In the genomic region with DNA sequence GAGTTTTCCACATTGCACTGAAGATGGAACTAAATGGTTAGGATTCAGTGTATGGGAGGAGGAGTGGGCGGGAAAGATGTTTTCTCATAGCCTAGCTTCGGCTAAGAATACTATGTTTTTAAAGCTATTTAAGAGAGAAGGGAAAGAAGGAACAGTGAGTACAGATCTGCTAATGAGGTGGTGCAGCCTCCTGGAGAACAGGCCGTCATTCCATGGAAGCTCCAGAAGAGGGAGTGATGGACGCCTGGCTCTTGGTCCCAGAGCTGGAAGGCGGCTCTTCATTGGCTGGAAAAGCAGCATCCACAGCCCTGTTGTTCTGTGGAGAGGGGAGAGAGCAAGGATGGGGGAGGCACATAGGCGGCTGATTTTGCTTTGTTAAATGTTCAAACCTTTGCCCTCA, we compare ENCODE assay signal across 11 cellular contexts. TPM values are rescaled to one million over a fixed set of nuclear protein-coding genes. Genes with fewer than 3 reads are reported as not detected.
DNase-seq lines count a peak whose midpoint lies in the region; ATAC-seq, FAIRE-seq and TF ChIP-seq lines count a peak whose summit lies in the region.
"Had no signal": no experiment of that assay in that cellular context is flagged by ENCODE, and none has a peak within 500 bp of the region (broad histone marks: within the 10 kb centered on the region; RNA-seq: fewer than 3 reads in every experiment).

No MANE protein-coding gene starts in this region.

- no peak overlapping the region for H2AK5ac ChIP-seq in IMR-90 (ENCODE audit: low read depth, low read length)

- no peak overlapping the region for H3K4me2 ChIP-seq in A549
- H3K4me2 ChIP-seq in IMR-90 (ENCODE audit: low read depth, low read length) = no peak overlapping the region
- no peak overlapping the region for H3K4me2 ChIP-seq in PC-3 (ENCODE audit: low read length)

- peak in 1 of 2 experiments; percentile 43 for DNase-seq in A549 (ENCODE audit: low read depth in 1 of 2, low spot score in 1 of 2)
- DNase-seq in IMR-90 = no peak
- peak; percentile 63 for DNase-seq in dermis blood vessel endothelial cell
- peak in 1 of 2 donors; percentile 23 for DNase-seq in left colon
- DNase-seq in PC-3 = no peak
- DNase-seq in effector CD4-positive, alpha-beta T cell = no peak
- DNase-seq in NCI-H1436 treated with DMSO at 0.1 percent for 48 hours (lab: John Stamatoyannopoulos, UW) = no peak
- DNase-seq: activated CD4-positive, alpha-beta T cell treated with anti-CD3 and anti-CD28 coated beads for 1 hour; COR-L47; NCI-H524 had no signal

- CTCF ChIA-PET in A549 (lab: Yijun Ruan, JAX) = interaction anchor here (0.8 to 8.6 kb wide), 18 partner anchors 9 to 233 kb away, joined by 3 to 67 read pairs (median 4); no protein-coding TSS in a partner anchor
- CTCF ChIA-PET in IMR-90 (lab: Yijun Ruan, JAX) = interaction anchor here (0.7 to 1.0 kb wide), 2 partner anchors 10 to 26 kb away, joined by 3 read pairs; no protein-coding TSS in a partner anchor
- CTCF ChIA-PET in PC-3 (lab: Charles Lee) = no interaction called here

- no peak for TF ChIP-seq EP300 in A549 (IDR thresholded peaks at IDR 0.05)

- peaks cover 10% of the 10 kb centered on the region for H3K4me1 ChIP-seq in A549
- H3K4me1 ChIP-seq in IMR-90 (ENCODE audit: control insufficient read depth, insufficient read depth, low read length) = peaks cover 3% of the 10 kb centered on the region; the same call in 1 of the 2 replicates
- peaks cover 57% of the 10 kb centered on the region for H3K4me1 ChIP-seq in PC-3 (ENCODE audit: insufficient read depth, low read length)

- BruUV-seq in IMR-90 (replicated peaks; lab: Mats Ljungman, UMichigan) (no TSS peak), PC-3 (replicated peaks; lab: Mats Ljungman, UMichigan) (no TSS peak)

- WGBS in A549 (ENCODE audit: missing lambda C conversion rate) = 44% methylated on average over 6 of the region's 6 CpGs
- 79% methylated on average over 2 of the region's 6 CpGs; no CpG with 5 or more reads in 1 of the 2 experiments for whole genome bisulfite sequencing in IMR-90 (ENCODE audit: extremely low coverage in 2 of 2, insufficient read length in 1 of 2), 2 experiments

- ATAC-seq in A549 (peak; percentile 60 to 87; a peak in 5 of 6 replicates), IMR-90 (ENCODE audit: low read depth) (peak; percentile 75), left colon (peak; percentile 78), HG03520 (IDR thresholded peaks at IDR 0.05; ENCODE audit: unreplicated experiment) (no peak), PC-3 (no peak)

- no peaks in the 10 kb centered on the region for H3K79me1 ChIP-seq in IMR-90 (ENCODE audit: low read depth in 1 of 2, low read length in 2 of 2)

- no peak overlapping the region for H2BK120ac ChIP-seq in IMR-90 (ENCODE audit: low read depth, low read length)

- H4K20me1 ChIP-seq in IMR-90 (ENCODE audit: insufficient read depth, low read length) (no peaks in the 10 kb centered on the region), PC-3 (ENCODE audit: low read length) (no peaks in the 10 kb centered on the region)

- TF ChIP-seq POLR2A in A549 (IDR thresholded peaks at IDR 0.05; ENCODE audit: low read length) = no peak
- TF ChIP-seq POLR2A in IMR-90 (IDR thresholded peaks at IDR 0.05; ENCODE audit: low read depth, low read length) = no peak

- 0 out of 5 replicates have a peak, but pooled peaks of 1 of the 2 experiments have one; percentile 10 for TF ChIP-seq RAD21 in A549 (conservative IDR thresholded peaks at IDR 0.05 in 1 of 2, IDR thresholded peaks at IDR 0.05 in 1 of 2)
- TF ChIP-seq RAD21 in IMR-90 (IDR thresholded peaks at IDR 0.05; ENCODE audit: low read length) = peak; percentile 32; the same call in 1 of the 2 replicates

- dilution Hi-C loops in IMR-90 (cut with HindIII; ENCODE audit: low sequenced_read_pairs, unreplicated experiment) = no loop called here

- no peak overlapping the region for H3K4me3 ChIP-seq in A549
- no peak overlapping the region for H3K4me3 ChIP-seq in IMR-90 (ENCODE audit: insufficient read depth, low read depth, low read length)
- no peak overlapping the region for H3K4me3 ChIP-seq in PC-3 (ENCODE audit: low read length)

- H4K5ac ChIP-seq in IMR-90 (ENCODE audit: low read depth, low read length) = no peak overlapping the region

- no peak for TF ChIP-seq CTCF in A549 (IDR thresholded peaks at IDR 0.05)
- TF ChIP-seq CTCF in IMR-90 (conservative IDR thresholded peaks at IDR 0.05; ENCODE audit: low read depth, low read length) = peak; percentile 35
- TF ChIP-seq CTCF in PC-3 (conservative IDR thresholded peaks at IDR 0.05; ENCODE audit: low read depth, low read length) = no peak

- no peak overlapping the region for H3K56ac ChIP-seq in IMR-90 (ENCODE audit: extremely low read depth, insufficient read depth, low read length)

- H2BK15ac ChIP-seq in IMR-90 (ENCODE audit: low read depth, low read length) = no peak overlapping the region

- FAIRE-seq in A549 (lab: Jason Lieb, UNC) = no peak

- H2BK5ac ChIP-seq in IMR-90 (ENCODE audit: low read depth, low read length, poor library complexity, severe bottlenecking) = no peak overlapping the region

- no peak overlapping the region for H3K18ac ChIP-seq in IMR-90 (ENCODE audit: low read depth, low read length)

- H3K4ac ChIP-seq in IMR-90 (ENCODE audit: low read depth, low read length) = no peak overlapping the region

- no peak overlapping the region for H2AFZ ChIP-seq in IMR-90 (replicated peaks; ENCODE audit: low read length, poor library complexity)
- H2AFZ ChIP-seq in PC-3 (ENCODE audit: low read length) = no peak overlapping the region

- no peak overlapping the region for H3K23ac ChIP-seq in IMR-90 (ENCODE audit: low read depth, low read length)

- H3K27me3 ChIP-seq in IMR-90 (ENCODE audit: control insufficient read depth, insufficient read depth, low read length) = no peaks in the 10 kb centered on the region
- H3K27me3 ChIP-seq in PC-3 (ENCODE audit: low read length) = no peaks in the 10 kb centered on the region

- no peaks in the 10 kb centered on the region for H3K9me2 ChIP-seq in PC-3 (replicated peaks; ENCODE audit: low read length)

- intact Hi-C loops in IMR-90 (cut with micrococcal nuclease) = no loop called here
- intact Hi-C loops in left colon (cut with DNase I, micrococcal nuclease) = no loop called here
- intact Hi-C loops in PC-3 (cut with micrococcal nuclease) = no loop called here

- H3F3A ChIP-seq in PC-3 (ENCODE audit: low read length, unreplicated experiment) = no peaks in the 10 kb centered on the region

- H2BK20ac ChIP-seq in IMR-90 (ENCODE audit: low read depth, low read length) = no peak overlapping the region

- H2AK9ac ChIP-seq in IMR-90 (replicated peaks; ENCODE audit: low read depth, low read length, poor library complexity) = no peak overlapping the region

- no peak overlapping the region for H3K27ac ChIP-seq in A549
- H3K27ac ChIP-seq in IMR-90 (ENCODE audit: insufficient read depth, low read length) = no peak overlapping the region
- no peak overlapping the region for H3K27ac ChIP-seq in PC-3 (ENCODE audit: low read length)

- H4K8ac ChIP-seq in IMR-90 (ENCODE audit: low read depth in 2 of 2, low read length in 2 of 2) = no peak overlapping the region

- H3K14ac ChIP-seq in IMR-90 (replicated peaks; ENCODE audit: low read depth, low read length) = no peak overlapping the region

- POLR2A ChIA-PET in A549 (lab: Yijun Ruan, JAX) (no interaction called here), IMR-90 (lab: Charles Lee; ENCODE audit: unreplicated experiment) (no interaction called here), PC-3 (lab: Charles Lee; ENCODE audit: unreplicated experiment) (no interaction called here)

- no peak overlapping the region for H3K9ac ChIP-seq in IMR-90 (ENCODE audit: low read depth, low read length)
- H3K9ac ChIP-seq in PC-3 (ENCODE audit: low read length) = no peak overlapping the region

- H3K79me2 ChIP-seq in PC-3 (ENCODE audit: low read length) = no peaks in the 10 kb centered on the region

- H3K36me3 ChIP-seq in IMR-90 (ENCODE audit: control insufficient read depth, insufficient read depth, low read length) = no peaks in the 10 kb centered on the region
- H3K36me3 ChIP-seq in PC-3 (ENCODE audit: low read depth, low read length) = no peaks in the 10 kb centered on the region

- no peak overlapping the region for H4K91ac ChIP-seq in IMR-90 (ENCODE audit: insufficient read depth, low read depth, low read length)

- H3K9me3 ChIP-seq in A549 = no peaks in the 10 kb centered on the region
- H3K9me3 ChIP-seq in IMR-90 (ENCODE audit: control insufficient read depth, insufficient read depth, low read length) = no peaks in the 10 kb centered on the region
- no peaks in the 10 kb centered on the region for H3K9me3 ChIP-seq in PC-3 (ENCODE audit: low read length)

- in situ Hi-C loops in IMR-90 (cut with MboI; ENCODE audit: low sequenced_read_pairs) = no loop called here

- no peaks in the 10 kb centered on the region; the same call in 1 of the 2 replicates for H3K9me1 ChIP-seq in IMR-90 (ENCODE audit: insufficient read depth, low read length)

TF ChIP-seq in A549, 52 proteins besides CTCF, POLR2A, EP300 and RAD21:
- no peak for TF ChIP-seq JUN (IDR thresholded peaks at IDR 0.05)
- no peak for TF ChIP-seq RARB (CRISPR knock-in tag; IDR thresholded peaks at IDR 0.05)

TF ChIP-seq in IMR-90, 13 proteins besides CTCF, POLR2A, EP300 and RAD21:
- peak; percentile 29; the same call in 1 of the 2 replicates for TF ChIP-seq SMC3 (IDR thresholded peaks at IDR 0.05; ENCODE audit: low read depth, low read length)
- no peak for TF ChIP-seq BHLHE40 (IDR thresholded peaks at IDR 0.05; ENCODE audit: low read depth, low read length)

RNA-seq across cellular contexts. Expression of gene CAMK1G, which starts 6.9 kb away (rescaled TPM):
- polyA plus RNA-seq in A549 (2011; rRNA removed) (0.08 and 0.19 TPM in 2 replicates), A549 (2017; fragmentation: RNase III; extraction: RNeasy Plus Mini Kit Qiagen cat#74134 plus additional on column Dnase treatment) (0.03 to 0.13 TPM in 2 of 3 replicates, not detected in the other), IMR-90 (2012; rRNA removed) (1.8 and 2.1 TPM in 2 replicates)
- polyA plus RNA-seq in A549 (2012; cell fraction: cytosol; rRNA removed) = 0.03 and 0.05 TPM in 2 replicates
- 0.06 TPM in 2 replicates for polyA plus RNA-seq in A549 (2012; cell fraction: nucleus; rRNA removed)
- polyA minus RNA-seq in A549 (2011; rRNA and poly(A)+ RNA removed) = 0.08 and 0.34 TPM in 2 replicates
- total RNA-seq in IMR-90 (2012; rRNA removed) (0.72 and 0.83 TPM in 2 replicates), dermis blood vessel endothelial cell (not detected in 2 replicates), left colon (under 1 TPM in 1 of 2 donors, not detected in 1; 0.17 TPM), PC-3 (2014; rRNA removed) (not detected in 2 replicates)
- 1.1 and 1.2 TPM in 2 replicates for polyA plus RNA-seq in IMR-90 (2012; cell fraction: cytosol; rRNA removed)
- polyA plus RNA-seq in IMR-90 (2012; cell fraction: nucleus; rRNA removed; ENCODE audit: low replicate concordance) = 1.5 and 2.0 TPM in 2 replicates

Comparison
In these comparisons a context has a peak if more than half of its experiments do, and no peak if none do; other contexts are left out.
1. ATAC-seq: peak in A549 (2 of 2), IMR-90 (single experiment) and left colon (single experiment); none in HG03520 (single experiment) and PC-3 (single experiment).